In the genomic region with DNA sequence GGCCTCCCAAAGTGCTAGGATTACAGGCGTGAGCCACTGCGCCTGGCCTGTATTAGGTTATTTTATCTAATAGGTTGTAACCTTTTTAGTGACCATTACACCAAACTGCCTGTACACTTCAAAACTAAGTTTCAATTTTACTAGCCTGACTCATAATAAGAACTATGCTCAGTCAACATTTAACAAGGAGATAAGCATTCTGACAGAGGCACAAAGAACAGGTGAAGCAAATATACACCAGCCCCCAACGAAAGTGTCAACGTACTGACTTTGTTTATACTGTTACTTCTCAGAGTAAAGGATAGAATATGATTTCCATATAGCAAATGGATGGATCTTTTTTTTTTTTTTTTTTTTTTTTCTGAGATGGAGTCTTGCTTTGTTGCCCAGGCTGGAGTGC, we compare ENCODE assay signal across 15 cellular contexts.
DNase-seq lines count a peak whose midpoint lies in the region; ATAC-seq and TF ChIP-seq lines count a peak whose summit lies in the region.
"Had no signal": no experiment of that assay in that cellular context is flagged by ENCODE, and none has a peak within 500 bp of the region (broad histone marks: within the 10 kb centered on the region; RNA-seq: fewer than 3 reads in every experiment).

No MANE protein-coding gene starts in this region.

- DNase-seq in PC-3 (peak; percentile 72), NCI-H345 treated with DMSO at 0.1 percent for 48 hours (lab: John Stamatoyannopoulos, UW; ENCODE audit: unreplicated experiment) (no peak), ascending aorta (ENCODE audit: low spot score in 2 of 2) (no peak), DMS114 treated with DMSO at 0.1 percent for 48 hours (lab: John Stamatoyannopoulos, UW; ENCODE audit: unreplicated experiment) (no peak)
- DNase-seq in activated CD8-positive, alpha-beta T cell treated with anti-CD3 and anti-CD28 coated beads for 36 hours = no peak
- DNase-seq: activated CD4-positive, alpha-beta memory T cell treated with anti-CD3 and anti-CD28 coated beads, Interleukin-2, amount 10 ng/mL, durations not matched to agents 7 days and 5 days; endodermal cell; KBM-7; NCI-H446; SK-N-SH had no signal

- no peaks in the 10 kb centered on the region for H3K36me3 ChIP-seq in PC-3 (ENCODE audit: low read depth, low read length)
- peaks cover 3 to 9% of the 10 kb centered on the region in 2 donors for H3K36me3 ChIP-seq in ascending aorta

- H4K20me1 ChIP-seq in PC-3 (ENCODE audit: low read length) = no peaks in the 10 kb centered on the region
- H4K20me1 ChIP-seq: BLaER1 treated with 17β-estradiol and CSF1 and Interleukin-3, amounts not matched to agents 10 nM and 100 nM had no signal

- no peak overlapping the region for H3K27ac Mint-ChIP-seq in activated CD8-positive, alpha-beta T cell treated with anti-CD3 and anti-CD28 coated beads for 36 hours
- H3K27ac Mint-ChIP-seq: activated CD4-positive, alpha-beta memory T cell treated with anti-CD3 and anti-CD28 coated beads, Interleukin-2, amount 10 ng/mL, durations not matched to agents 7 days and 5 days; endodermal cell had no signal

- no peaks in the 10 kb centered on the region for H3K27me3 Mint-ChIP-seq in activated CD8-positive, alpha-beta T cell treated with anti-CD3 and anti-CD28 coated beads for 36 hours
- H3K27me3 Mint-ChIP-seq: activated CD4-positive, alpha-beta memory T cell treated with anti-CD3 and anti-CD28 coated beads, Interleukin-2, amount 10 ng/mL, durations not matched to agents 7 days and 5 days had no signal

- no peaks in the 10 kb centered on the region for H3K9me3 Mint-ChIP-seq in activated CD8-positive, alpha-beta T cell treated with anti-CD3 and anti-CD28 coated beads for 36 hours

- peaks cover 11% of the 10 kb centered on the region for H3K4me1 ChIP-seq in PC-3 (ENCODE audit: insufficient read depth, low read length)
- no peaks in the 10 kb centered on the region for H3K4me1 ChIP-seq in ascending aorta
- H3K4me1 ChIP-seq: BLaER1 treated with 17β-estradiol and CSF1 and Interleukin-3, amounts not matched to agents 10 nM and 100 nM had no signal

- CTCF ChIA-PET in PC-3 (lab: Charles Lee) = no interaction called here
- CTCF ChIA-PET in activated CD8-positive, alpha-beta T cell treated with anti-CD3 and anti-CD28 coated beads for 36 hours (lab: Charles Lee) = no interaction called here

- BruUV-seq in PC-3 (replicated peaks; lab: Mats Ljungman, UMichigan) = no TSS peak

- H3K27ac ChIP-seq in PC-3 (ENCODE audit: low read length) = no peak overlapping the region
- H3K27ac ChIP-seq in ascending aorta = no peak overlapping the region
- H3K27ac ChIP-seq: BLaER1 treated with 17β-estradiol and CSF1 and Interleukin-3, amounts not matched to agents 10 nM and 100 nM; skin epidermis had no signal

- no peaks in the 10 kb centered on the region for H3K9me2 ChIP-seq in PC-3 (replicated peaks; ENCODE audit: low read length)
- H3K9me2 ChIP-seq: SK-N-SH had no signal

- no peak overlapping the region for H3K4me3 ChIP-seq in PC-3 (ENCODE audit: low read length)
- H3K4me3 ChIP-seq in ascending aorta = no peak overlapping the region
- H3K4me3 ChIP-seq: BLaER1 treated with 17β-estradiol and CSF1 and Interleukin-3, amounts not matched to agents 10 nM and 100 nM; skin epidermis had no signal

- no peak overlapping the region for H3K9ac ChIP-seq in PC-3 (ENCODE audit: low read length)
- H3K9ac ChIP-seq: BLaER1 treated with 17β-estradiol and CSF1 and Interleukin-3, amounts not matched to agents 10 nM and 100 nM; SK-N-SH had no signal

- H3K4me1 Mint-ChIP-seq in activated CD8-positive, alpha-beta T cell treated with anti-CD3 and anti-CD28 coated beads for 36 hours (ENCODE audit: low read depth) = peaks cover 2% of the 10 kb centered on the region

- H3K79me2 ChIP-seq in PC-3 (ENCODE audit: low read length) = no peaks in the 10 kb centered on the region

- H3K4me2 ChIP-seq in PC-3 (ENCODE audit: low read length) = no peak overlapping the region
- H3K4me2 ChIP-seq: BLaER1 treated with 17β-estradiol and CSF1 and Interleukin-3, amounts not matched to agents 10 nM and 100 nM; SK-N-SH had no signal

- H2AFZ ChIP-seq in PC-3 (ENCODE audit: low read length) = no peak overlapping the region

- ATAC-seq in GM18511 (IDR thresholded peaks at IDR 0.05; ENCODE audit: unreplicated experiment) (peak; percentile 97), GM21360 (IDR thresholded peaks at IDR 0.05; ENCODE audit: unreplicated experiment) (peak; percentile 91), HG02981 (IDR thresholded peaks at IDR 0.05; ENCODE audit: unreplicated experiment) (peak; percentile 96), PC-3 (peak; percentile 92)
- no peak for ATAC-seq in activated CD8-positive, alpha-beta T cell treated with anti-CD3 and anti-CD28 coated beads for 36 hours

- H3K27me3 ChIP-seq in PC-3 (ENCODE audit: low read length) = no peaks in the 10 kb centered on the region
- no peaks in the 10 kb centered on the region for H3K27me3 ChIP-seq in ascending aorta
- H3K27me3 ChIP-seq: BLaER1 treated with 17β-estradiol and CSF1 and Interleukin-3, amounts not matched to agents 10 nM and 100 nM had no signal

- intact Hi-C loops in PC-3 (cut with micrococcal nuclease) (loop anchor here (5.0 kb wide), 1 partner anchor 53 kb away; no protein-coding TSS in a partner anchor), ascending aorta (cut with DNase I) (no loop called here)
- intact Hi-C loops in activated CD8-positive, alpha-beta T cell treated with anti-CD3 and anti-CD28 coated beads for 36 hours (cut with micrococcal nuclease) = no loop called here

- TF ChIP-seq CTCF in PC-3 (conservative IDR thresholded peaks at IDR 0.05; ENCODE audit: low read depth, low read length) (no peak), ascending aorta (IDR thresholded peaks at IDR 0.05) (no peak)
- TF ChIP-seq CTCF in activated CD8-positive, alpha-beta T cell treated with anti-CD3 and anti-CD28 coated beads for 36 hours (IDR thresholded peaks at IDR 0.05) = no peak

- peaks cover 37% of the 10 kb centered on the region for H3K36me3 Mint-ChIP-seq in activated CD8-positive, alpha-beta T cell treated with anti-CD3 and anti-CD28 coated beads for 36 hours (ENCODE audit: low read depth)

- H3K9me3 ChIP-seq in PC-3 (ENCODE audit: low read length) = no peaks in the 10 kb centered on the region
- H3K9me3 ChIP-seq in ascending aorta = no peaks in the 10 kb centered on the region
- H3K9me3 ChIP-seq: SK-N-SH had no signal

- POLR2A ChIA-PET in PC-3 (lab: Charles Lee; ENCODE audit: unreplicated experiment) = no interaction called here
- POLR2A ChIA-PET in activated CD8-positive, alpha-beta T cell treated with anti-CD3 and anti-CD28 coated beads for 36 hours (lab: Charles Lee) = interaction anchor here (0.7 kb wide), 1 partner anchor 1479 kb away, joined by 3 read pairs; no protein-coding TSS in a partner anchor

- H3K4me3 Mint-ChIP-seq in activated CD8-positive, alpha-beta T cell treated with anti-CD3 and anti-CD28 coated beads for 36 hours = no peak overlapping the region
- H3K4me3 Mint-ChIP-seq: activated CD4-positive, alpha-beta memory T cell treated with anti-CD3 and anti-CD28 coated beads, Interleukin-2, amount 10 ng/mL, durations not matched to agents 7 days and 5 days; endodermal cell had no signal

- H3F3A ChIP-seq in PC-3 (ENCODE audit: low read length, unreplicated experiment) = no peaks in the 10 kb centered on the region
